Comparison of ENCODE assay signal across 18 cellular contexts in the genomic region with DNA sequence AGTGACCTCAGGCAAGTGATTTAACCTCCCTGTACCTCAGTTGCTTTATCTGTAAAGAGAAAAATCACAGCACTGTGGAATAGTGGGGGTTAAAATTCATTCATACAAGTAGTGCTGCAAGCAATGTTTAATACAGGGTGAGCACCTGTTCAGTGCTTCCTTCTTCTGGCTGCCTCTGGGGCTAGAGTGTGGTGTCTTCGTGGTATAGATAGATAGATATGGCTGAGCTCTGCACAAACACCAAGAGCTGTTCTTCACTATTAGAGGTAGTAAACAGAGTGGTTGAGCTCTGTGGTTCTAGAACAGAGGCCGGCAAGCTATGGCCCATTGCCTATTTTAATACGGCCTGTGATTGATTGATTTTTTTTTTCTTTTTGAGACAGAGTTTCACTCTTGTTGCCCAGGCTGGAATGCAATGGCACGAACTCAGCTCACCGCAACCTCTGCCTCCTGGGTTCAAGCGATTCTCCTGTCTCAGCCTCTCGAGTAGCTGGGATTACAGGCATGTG. TPM values are rescaled to one million over a fixed set of nuclear protein-coding genes. Genes with fewer than 3 reads are reported as not detected.
DNase-seq lines count a peak whose midpoint lies in the region; ATAC-seq, FAIRE-seq and TF ChIP-seq lines count a peak whose summit lies in the region.
"Had no signal": no experiment of that assay in that cellular context is flagged by ENCODE, and none has a peak within 500 bp of the region (broad histone marks: within the 10 kb centered on the region; RNA-seq: fewer than 3 reads in every experiment).

No MANE protein-coding gene starts in this region.

- 69 to 74% methylated on average over 7 of the region's 7 CpGs for WGBS in pancreas, 2 donors

- H3K9me3 ChIP-seq in HUES48 (ENCODE audit: control insufficient read depth, insufficient read depth, low read length) (no peaks in the 10 kb centered on the region), breast epithelium (no peaks in the 10 kb centered on the region), pancreas (no peaks in the 10 kb centered on the region)
- H3K9me3 ChIP-seq: adrenal gland, esophagus muscularis mucosa had no signal

- no peak for ATAC-seq in pancreas
- no peak for ATAC-seq in HG03039 (IDR thresholded peaks at IDR 0.05; ENCODE audit: unreplicated experiment)
- ATAC-seq: activated CD4-positive, alpha-beta T cell treated with anti-CD3 and anti-CD28 coated beads for 36 hours; Right ventricle myocardium inferior had no signal

- FAIRE-seq in pancreas (lab: Jason Lieb, UNC) (no peak), D721Med (lab: Jason Lieb, UNC) (no peak)
- FAIRE-seq: colon, islet of Langerhans had no signal

- H3K27me3 ChIP-seq in ACC112 (ENCODE audit: insufficient read depth, low read length) (no peaks in the 10 kb centered on the region), HUES48 (ENCODE audit: control insufficient read depth, insufficient read depth, low read length) (no peaks in the 10 kb centered on the region), breast epithelium (no peaks in the 10 kb centered on the region), pancreas (no peaks in the 10 kb centered on the region)
- H3K27me3 ChIP-seq: adrenal gland, esophagus muscularis mucosa had no signal

- H3K36me3 Mint-ChIP-seq in nephron (ENCODE audit: low read depth), result no peaks in the 10 kb centered on the region

- no peak overlapping the region for H3K9ac ChIP-seq in HUES48 (ENCODE audit: low read depth, low read length)

- no peaks in the 10 kb centered on the region for H3K36me3 ChIP-seq in ACC112 (ENCODE audit: insufficient read depth, low read length)
- peaks cover 14% of the 10 kb centered on the region; the same call in 1 of the 2 replicates for H3K36me3 ChIP-seq in HUES48 (ENCODE audit: control insufficient read depth, insufficient read depth, low read length)
- H3K36me3 ChIP-seq in breast epithelium, result no peaks in the 10 kb centered on the region
- H3K36me3 ChIP-seq in pancreas, result no peaks in the 10 kb centered on the region
- H3K36me3 ChIP-seq: adrenal gland had no signal

- H3K27ac ChIP-seq in ACC112 (ENCODE audit: low read depth, low read length), result peak overlapping the region; percentile 69
- H3K27ac ChIP-seq in HUES48 (ENCODE audit: low read depth, low read length), result peak overlapping the region; percentile 89
- peak overlapping the region; percentile 72 to 75 for H3K27ac ChIP-seq in breast epithelium
- H3K27ac ChIP-seq in pancreas, result no peak overlapping the region
- H3K27ac ChIP-seq: adrenal gland had no signal

- peaks cover 60% of the 10 kb centered on the region for H3K4me1 Mint-ChIP-seq in nephron

- TF ChIP-seq CTCF in breast epithelium (IDR thresholded peaks at IDR 0.05), result no peak
- no peak for TF ChIP-seq CTCF in nephron (IDR thresholded peaks at IDR 0.05; ENCODE audit: unreplicated experiment in 3 of 3)
- no peak for TF ChIP-seq CTCF in pancreas (IDR thresholded peaks at IDR 0.05)
- TF ChIP-seq CTCF in D721Med (IDR thresholded peaks at IDR 0.05; ENCODE audit: insufficient read depth, missing control alignments), result no peak

- DNase-seq in breast epithelium (ENCODE audit: low spot score in 2 of 2) (no peak), pancreas (no peak), D721Med (ENCODE audit: insufficient read length, low spot score) (no peak), head of caudate nucleus (no peak)
- DNase-seq: activated CD4-positive, alpha-beta T cell treated with anti-CD3 and anti-CD28 coated beads for 36 hours; adrenal gland; Kasumi-1; NCI-H1436 treated with DMSO at 0.1 percent for 48 hours; T1000 had no signal

- H3K4me3 Mint-ChIP-seq in nephron, result peak overlapping the region in 1 of 3 experiments; percentile 13
- H3K4me3 Mint-ChIP-seq: activated CD4-positive, alpha-beta T cell treated with anti-CD3 and anti-CD28 coated beads for 36 hours; memory B cell had no signal

- H3K4me3 ChIP-seq in ACC112 (ENCODE audit: low read depth, low read length) (no peak overlapping the region), HUES48 (ENCODE audit: low read depth, low read length) (no peak overlapping the region), breast epithelium (no peak overlapping the region), pancreas (no peak overlapping the region)
- H3K4me3 ChIP-seq: adrenal gland, esophagus muscularis mucosa had no signal

- peaks cover 7% of the 10 kb centered on the region for H3K79me2 ChIP-seq in ACC112 (ENCODE audit: control insufficient read depth, insufficient read depth, low read length, unreplicated experiment)

- no peak overlapping the region for H2AFZ ChIP-seq in ACC112 (ENCODE audit: low read length, unreplicated experiment)

- intact Hi-C loops in breast epithelium (cut with DNase I; ENCODE audit: low total_unique reads), result no loop called here
- intact Hi-C loops in pancreas (cut with DNase I), result no loop called here
- intact Hi-C loops in head of caudate nucleus (cut with DNase I), result no loop called here

- no peaks in the 10 kb centered on the region for H3K9me3 Mint-ChIP-seq in nephron
- H3K9me3 Mint-ChIP-seq: memory B cell had no signal

- peak overlapping the region; percentile 41 to 98 (median 96) for H3K27ac Mint-ChIP-seq in nephron
- H3K27ac Mint-ChIP-seq: activated CD4-positive, alpha-beta T cell treated with anti-CD3 and anti-CD28 coated beads for 36 hours; memory B cell had no signal

- H3K4me1 ChIP-seq in ACC112 (ENCODE audit: control insufficient read depth, insufficient read depth, low read length, unreplicated experiment) (peaks cover 58% of the 10 kb centered on the region), HUES48 (ENCODE audit: control insufficient read depth, insufficient read depth, low read length) (peaks cover 29% of the 10 kb centered on the region), breast epithelium (peaks cover 0 to 13% of the 10 kb centered on the region in 2 donors), pancreas (peaks cover under 1 to 14% (median 7%) of the 10 kb centered on the region in 3 donors)

- H3K27me3 Mint-ChIP-seq in nephron (ENCODE audit: low read depth), result peaks cover 4% of the 10 kb centered on the region
- H3K27me3 Mint-ChIP-seq: activated CD4-positive, alpha-beta T cell treated with anti-CD3 and anti-CD28 coated beads for 36 hours; memory B cell had no signal

- no peak for TF ChIP-seq POLR2A in breast epithelium (IDR thresholded peaks at IDR 0.05)

RNA-seq across cellular contexts. Expression of a gene that starts 32.9 kb away (rescaled TPM):
- total RNA-seq in breast epithelium, result 100 to 1,000 TPM in 2 of 3 donors, 1 to 10 TPM in 1; 6.9 to 146 (median 135) TPM
- total RNA-seq in pancreas, result 10 to 100 TPM; 21.1 to 34.9 (median 27.7) TPM
- 10 to 100 TPM; 20.5 to 25.2 TPM for polyA plus RNA-seq in pancreas

RNA-seq across cellular contexts. Expression of a gene that starts 47.3 kb away (rescaled TPM):
- total RNA-seq in breast epithelium, result 100 to 1,000 TPM in 1 of 3 donors, 10 to 100 TPM in 2; 43.3 to 109 (median 72.5) TPM
- total RNA-seq in pancreas, result 10 to 100 TPM in 1 of 6 donors, 1 to 10 TPM in 5; 2.4 to 24.5 (median 6.0) TPM
- 1 to 10 TPM; 3.6 to 5.9 TPM for polyA plus RNA-seq in pancreas

Comparison
In these comparisons a context has a peak if more than half of its experiments do, and no peak if none do; other contexts are left out.
1. H3K27ac ChIP-seq: peak in ACC112 (single experiment), HUES48 (single experiment) and breast epithelium (2 of 2); none in pancreas (0 of 4).